28 cellular contexts compared by ENCODE assay signal in genomic region chr2:146665801-146666200, GRCh38.
"Had no signal": no experiment of that assay in that cellular context is flagged by ENCODE, and none has a peak within 500 bp of the region (broad histone marks: within the 10 kb centered on the region; RNA-seq: fewer than 3 reads in every experiment).

No MANE protein-coding gene starts in this region.

- H3K27ac ChIP-seq: body of pancreas, gastrocnemius medialis, neutrophil, stomach, thyroid gland, upper lobe of left lung, vagina had no signal

- H3K36me3 ChIP-seq: gastrocnemius medialis, neutrophil, stomach, thyroid gland, upper lobe of left lung, vagina had no signal

- H3K4me3 ChIP-seq: body of pancreas, gastrocnemius medialis, stomach, thyroid gland, upper lobe of left lung, vagina had no signal

- H3K27me3 ChIP-seq: body of pancreas, gastrocnemius medialis, neutrophil, stomach, thyroid gland, upper lobe of left lung, vagina had no signal

- DNase-seq: activated CD4-positive, alpha-beta memory T cell treated with anti-CD3 and anti-CD28 coated beads for 36 hours; activated CD4-positive, alpha-beta T cell treated with anti-CD3 and anti-CD28 coated beads, Interleukin-2, amount 10 ng/mL, durations not matched to agents 24 days and 14 days; activated CD4-positive, CD25-positive, alpha-beta regulatory T cell treated with anti-CD3 and anti-CD28 coated beads, Interleukin-2, amount 50 U/mL, for 72 hours; activated CD8-positive, alpha-beta memory T cell treated with anti-CD3 and anti-CD28 coated beads, Interleukin-2, amount 50 U/mL, for 48 hours; activated T-cell treated with anti-CD3 and anti-CD28 coated beads, Interleukin-2, amount 50 U/mL, for 48 hours; aorta; body of pancreas; cortex of kidney; effector memory CD8-positive, alpha-beta T cell; gastrocnemius medialis; glutamatergic neuron; left cardiac atrium; left ventricle myocardium superior; naive B cell; nephron progenitor cell; small intestine; stimulated activated CD4-positive, alpha-beta T cell treated with anti-CD3 and anti-CD28 coated beads, Interleukin-4, amount 100 ng/mL, for 4 hours; stimulated activated CD8-positive, alpha-beta memory T cell treated with anti-CD3 and anti-CD28 coated beads, Interleukin-4, amount 100 ng/mL, for 48 hours; stomach; T-helper 17 cell; thyroid gland; upper lobe of left lung had no signal

- FAIRE-seq: small intestine had no signal

- H3K9me3 ChIP-seq: body of pancreas, gastrocnemius medialis, neutrophil, stomach, thyroid gland, upper lobe of left lung, vagina had no signal

- H3K4me1 ChIP-seq: body of pancreas, gastrocnemius medialis, stomach, thyroid gland, upper lobe of left lung, vagina had no signal

- ATAC-seq: activated naive CD4-positive, alpha-beta T cell treated with anti-CD3 and anti-CD28 coated beads, Interleukin-2, amount 50 U/mL, for 72 hours; body of pancreas; effector memory CD8-positive, alpha-beta T cell; esophagus mucosa; gastrocnemius medialis; left cardiac atrium; left ventricle myocardium superior; sciatic nerve; stimulated activated memory B cell treated with anti-CD40 and anti-IgM and Interleukin-4, amounts not matched to agents 10 μg/mL and 1 μg/mL and 100 μg/mL, for 72 hours; T-helper 17 cell had no signal
